ENCODE assay signal across 10 cellular contexts in genomic region chr9:133116346-133117231, GRCh38. TPM values are rescaled to one million over a fixed set of nuclear protein-coding genes. Genes with fewer than 3 reads are reported as not detected.
DNase-seq lines count a peak whose midpoint lies in the region; ATAC-seq and TF ChIP-seq lines count a peak whose summit lies in the region.
"Had no signal": no experiment of that assay in that cellular context is flagged by ENCODE, and none has a peak within 500 bp of the region (broad histone marks: within the 10 kb centered on the region; RNA-seq: fewer than 3 reads in every experiment).

No MANE protein-coding gene starts in this region.

- CTCF ChIA-PET in mammary epithelial cell (lab: Charles Lee; ENCODE audit: low non-redundant PET) = no interaction called here
- CTCF ChIA-PET in T-cell (lab: Charles Lee) = no interaction called here

- H2BK12ac ChIP-seq in mesenchymal stem cell (ENCODE audit: low read length in 2 of 2) = peak overlapping the region; percentile 1 to 2

- H2BK120ac ChIP-seq in mesenchymal stem cell (ENCODE audit: low read depth, low read length) = no peak overlapping the region

- peak overlapping the region in 1 of 2 experiments; percentile 46 for H3K23ac ChIP-seq in mesenchymal stem cell (ENCODE audit: low read length in 2 of 2)

- no peak overlapping the region for H3K14ac ChIP-seq in mesenchymal stem cell (ENCODE audit: low read length in 2 of 2)

- H3K27me3 ChIP-seq in breast epithelium (no peaks in the 10 kb centered on the region), mammary epithelial cell (ENCODE audit: insufficient read depth, low read length) (no peaks in the 10 kb centered on the region), mesenchymal stem cell (ENCODE audit: control insufficient read depth in 1 of 2, insufficient read depth in 1 of 2, low read length in 2 of 2) (no peaks in the 10 kb centered on the region), transverse colon (no peaks in the 10 kb centered on the region), endodermal cell (ENCODE audit: control insufficient read depth, insufficient read depth, low read length, poor library complexity, severe bottlenecking) (no peaks in the 10 kb centered on the region)

- peak overlapping the region; percentile 51 for H3K4me3 Mint-ChIP-seq in central memory CD8-positive, alpha-beta T cell
- H3K4me3 Mint-ChIP-seq in endodermal cell (no peak overlapping the region), T-cell (no peak overlapping the region)

- no peak for ATAC-seq in central memory CD8-positive, alpha-beta T cell (replicated peaks; ENCODE audit: extremely low read depth, poor library complexity, severe bottlenecking)
- no peak for ATAC-seq in T-cell (replicated peaks in 1 of 4)

- H3K4me1 ChIP-seq in breast epithelium (peaks cover 53 to 67% of the 10 kb centered on the region in 2 donors), mammary epithelial cell (ENCODE audit: insufficient read depth, low read length) (peaks cover 52% of the 10 kb centered on the region), mesenchymal stem cell (ENCODE audit: control insufficient read depth, insufficient read depth, low read depth, low read length) (peaks cover 85% of the 10 kb centered on the region), transverse colon (peaks cover 47 to 86% (median 68%) of the 10 kb centered on the region in 4 donors), endodermal cell (ENCODE audit: control insufficient read depth, insufficient read depth, low read length) (peaks cover 9% of the 10 kb centered on the region)

- no peak overlapping the region for H3K4me2 ChIP-seq in mammary epithelial cell (ENCODE audit: insufficient read depth, low read depth, low read length)
- H3K4me2 ChIP-seq in mesenchymal stem cell (ENCODE audit: low read length, poor library complexity, severe bottlenecking) = no peak overlapping the region

- POLR2A ChIA-PET in T-cell (lab: Charles Lee) = interaction anchor here in 1 of 2 donors (0.6 kb wide), 1 partner anchor 33 kb away, joined by 9 read pairs; no protein-coding TSS in a partner anchor

- peak overlapping the region; percentile 94 for H3K27ac Mint-ChIP-seq in central memory CD8-positive, alpha-beta T cell (ENCODE audit: low read depth)
- H3K27ac Mint-ChIP-seq in endodermal cell = no peak overlapping the region
- no peak overlapping the region for H3K27ac Mint-ChIP-seq in T-cell

- H2BK5ac ChIP-seq in mesenchymal stem cell (ENCODE audit: low read depth, low read length, poor library complexity, severe bottlenecking) = no peak overlapping the region

- peak overlapping the region; percentile 82 to 98 for H3K27ac ChIP-seq in breast epithelium
- H3K27ac ChIP-seq in mammary epithelial cell (ENCODE audit: insufficient read depth, low read depth, low read length) = no peak overlapping the region
- H3K27ac ChIP-seq in mesenchymal stem cell (ENCODE audit: low read length, poor library complexity, severe bottlenecking) = no peak overlapping the region
- H3K27ac ChIP-seq in transverse colon = peak overlapping the region; percentile 4 to 89 (median 70)
- no peak overlapping the region for H3K27ac ChIP-seq in endodermal cell (ENCODE audit: low read depth, low read length)

- BruUV-seq in mammary epithelial cell (replicated peaks; lab: Mats Ljungman, UMichigan) = no TSS peak

- no peak overlapping the region for H4K91ac ChIP-seq in mesenchymal stem cell (ENCODE audit: low read length)

- peaks cover 75% of the 10 kb centered on the region for H3K79me2 ChIP-seq in mammary epithelial cell (ENCODE audit: insufficient read depth, low read length)

- no peaks in the 10 kb centered on the region for H3K9me3 Mint-ChIP-seq in central memory CD8-positive, alpha-beta T cell
- H3K9me3 Mint-ChIP-seq in endodermal cell = no peaks in the 10 kb centered on the region
- H3K9me3 Mint-ChIP-seq in T-cell = no peaks in the 10 kb centered on the region
- H3K9me3 Mint-ChIP-seq: naive B cell had no signal

- in situ Hi-C loops in mammary epithelial cell (cut with MboI; ENCODE audit: low sequenced_read_pairs in 2 of 2) (no loop called here), transverse colon (cut with MboI; ENCODE audit: low pct_ligation_motif_present in 1 of 4, low pct_unique_long_range_greater_than_20kb in 1 of 4, low sequenced_read_pairs in 3 of 4) (no loop called here)

- dilution Hi-C loops in mammary epithelial cell (cut with HindIII; ENCODE audit: low sequenced_read_pairs) = loop anchor here (5.0 kb wide), 4 partner anchors 39 to 101 kb away; no protein-coding TSS in a partner anchor

- TF ChIP-seq EP300 in transverse colon (IDR thresholded peaks at IDR 0.05; ENCODE audit: low read depth) = no peak

- H3K4me1 Mint-ChIP-seq in central memory CD8-positive, alpha-beta T cell = peaks cover 52% of the 10 kb centered on the region
- H3K4me1 Mint-ChIP-seq in endodermal cell (peaks cover 10% of the 10 kb centered on the region), T-cell (peaks cover 48 to 84% (median 62%) of the 10 kb centered on the region in 3 donors)

- no peaks in the 10 kb centered on the region for H3K27me3 Mint-ChIP-seq in central memory CD8-positive, alpha-beta T cell
- H3K27me3 Mint-ChIP-seq in endodermal cell (ENCODE audit: insufficient read depth) = peaks cover 22% of the 10 kb centered on the region
- H3K27me3 Mint-ChIP-seq in T-cell = no peaks in the 10 kb centered on the region
- H3K27me3 Mint-ChIP-seq: naive B cell had no signal

- intact Hi-C loops in breast epithelium (cut with DNase I; ENCODE audit: low total_unique reads) (no loop called here), mammary epithelial cell (cut with micrococcal nuclease) (no loop called here), transverse colon (cut with DNase I; ENCODE audit: low total_unique reads) (no loop called here)

- peaks cover 3% of the 10 kb centered on the region for H4K20me1 ChIP-seq in mammary epithelial cell (ENCODE audit: insufficient read depth, low read length)

- H3K36me3 ChIP-seq in breast epithelium (no peaks in the 10 kb centered on the region), mammary epithelial cell (ENCODE audit: insufficient read depth, low read length) (no peaks in the 10 kb centered on the region), mesenchymal stem cell (ENCODE audit: control insufficient read depth in 1 of 2, insufficient read depth in 2 of 2, low read depth in 1 of 2, low read length in 2 of 2) (peaks cover 4 to 29% of the 10 kb centered on the region in 2 experiments), transverse colon (no peaks in the 10 kb centered on the region), endodermal cell (ENCODE audit: control insufficient read depth, insufficient read depth, low read length) (no peaks in the 10 kb centered on the region)

- no peak overlapping the region for H4K8ac ChIP-seq in mesenchymal stem cell (ENCODE audit: low read length)

- no peak overlapping the region for H3K9ac ChIP-seq in mammary epithelial cell (ENCODE audit: insufficient read depth, low read length)
- H3K9ac ChIP-seq in mesenchymal stem cell (ENCODE audit: low read length) = peak overlapping the region; percentile 86
- no peak overlapping the region for H3K9ac ChIP-seq in endodermal cell (ENCODE audit: extremely low read depth, low read length, poor library complexity, severe bottlenecking)

- H2BK15ac ChIP-seq in mesenchymal stem cell (ENCODE audit: low read depth, poor library complexity, severe bottlenecking) = no peak overlapping the region

- peaks cover 24% of the 10 kb centered on the region for H3K79me1 ChIP-seq in mesenchymal stem cell (replicated peaks; ENCODE audit: low read length, poor library complexity, severe bottlenecking)

- 94% methylated on average over 18 of the region's 20 CpGs for WGBS in mammary epithelial cell (ENCODE audit: low coverage, missing lambda C conversion rate)
- WGBS in mesenchymal stem cell = 96% methylated on average over 20 of the region's 20 CpGs
- WGBS in transverse colon (ENCODE audit: low coverage in 1 of 2), 2 donors = 74 to 83% methylated on average over 1 to 20 of the region's 20 CpGs
- WGBS in endodermal cell (ENCODE audit: insufficient coverage in 1 of 2, insufficient read length in 1 of 2), 2 experiments = 91 to 93% methylated on average over 15 to 20 of the region's 20 CpGs

- peak overlapping the region in 1 of 2 experiments; percentile 3 for H3K18ac ChIP-seq in mesenchymal stem cell (ENCODE audit: low read depth in 1 of 2, low read length in 2 of 2)

- H3K36me3 Mint-ChIP-seq in central memory CD8-positive, alpha-beta T cell (ENCODE audit: insufficient read depth) = peaks cover 30% of the 10 kb centered on the region
- H3K36me3 Mint-ChIP-seq in endodermal cell (ENCODE audit: low read depth) = peaks cover 3% of the 10 kb centered on the region
- peaks cover 3% of the 10 kb centered on the region for H3K36me3 Mint-ChIP-seq in T-cell
- H3K36me3 Mint-ChIP-seq: naive B cell had no signal

- H3K9me3 ChIP-seq in breast epithelium (no peaks in the 10 kb centered on the region), mammary epithelial cell (replicated peaks; ENCODE audit: insufficient read depth, low read length) (no peaks in the 10 kb centered on the region), mesenchymal stem cell (ENCODE audit: control insufficient read depth, low read length) (no peaks in the 10 kb centered on the region), transverse colon (no peaks in the 10 kb centered on the region), endodermal cell (ENCODE audit: control insufficient read depth, low read length) (no peaks in the 10 kb centered on the region)

- H3K4ac ChIP-seq in mesenchymal stem cell (ENCODE audit: low read depth in 1 of 2, low read length in 2 of 2) = no peak overlapping the region

- peak overlapping the region; percentile 5 for H2AK5ac ChIP-seq in mesenchymal stem cell (ENCODE audit: low read length, severe bottlenecking)

- no peak for DNase-seq in breast epithelium (ENCODE audit: low spot score in 2 of 2)
- DNase-seq in mammary epithelial cell = no peak
- DNase-seq in central memory CD8-positive, alpha-beta T cell (ENCODE audit: low spot score in 2 of 2) = no peak
- no peak for DNase-seq in mesenchymal stem cell
- no peak for DNase-seq in transverse colon
- DNase-seq in hippocampal formation (lab: John Stamatoyannopoulos, UW) = no peak
- DNase-seq in endodermal cell = no peak
- DNase-seq in T-cell = no peak
- DNase-seq: naive B cell, SIG-M5 had no signal

- H3K4me3 ChIP-seq in breast epithelium (peak overlapping the region in 1 of 3 donors; percentile 44), mammary epithelial cell (replicated peaks in 1 of 3; ENCODE audit: insufficient read depth in 1 of 3, low read depth in 2 of 3, low read length in 3 of 3) (no peak overlapping the region), mesenchymal stem cell (ENCODE audit: insufficient read depth in 1 of 2, low read depth in 1 of 2, low read length in 2 of 2) (peak overlapping the region in 1 of 2 experiments; percentile 49), transverse colon (no peak overlapping the region), endodermal cell (ENCODE audit: low read length) (no peak overlapping the region)

- TF ChIP-seq POLR2A in breast epithelium (IDR thresholded peaks at IDR 0.05) (no peak), transverse colon (IDR thresholded peaks at IDR 0.05) (no peak)

- H2AFZ ChIP-seq in mammary epithelial cell (ENCODE audit: low read depth, low read length) (no peak overlapping the region), mesenchymal stem cell (ENCODE audit: low read depth, low read length) (no peak overlapping the region)

- no peak for TF ChIP-seq CTCF in breast epithelium (IDR thresholded peaks at IDR 0.05)
- no peak for TF ChIP-seq CTCF in mammary epithelial cell (conservative IDR thresholded peaks at IDR 0.05 in 1 of 2, IDR thresholded peaks at IDR 0.05 in 1 of 2; ENCODE audit: extremely low read depth in 1 of 2, insufficient read depth in 1 of 2, low read depth in 1 of 2, low read length in 2 of 2)
- no peak for TF ChIP-seq CTCF in transverse colon (IDR thresholded peaks at IDR 0.05)
- no peak for TF ChIP-seq CTCF in endodermal cell (conservative IDR thresholded peaks at IDR 0.05)

RNA-seq across cellular contexts. Expression of gene RALGDS, which starts 4.5 kb away (rescaled TPM):
- 10 to 100 TPM; 52.0 to 94.1 (median 79.3) TPM for total RNA-seq in breast epithelium
- 10 to 100 TPM; 15.2 to 19.9 TPM for total RNA-seq in mammary epithelial cell
- polyA plus RNA-seq in mammary epithelial cell = 37.8 TPM
- 35.5 TPM for polyA minus RNA-seq in mammary epithelial cell
- 30.8 TPM for polyA plus RNA-seq in mesenchymal stem cell (2013, experiment 1 of 2)
- polyA plus RNA-seq in mesenchymal stem cell (2013, experiment 2 of 2) = 27.5 TPM
- total RNA-seq in transverse colon = 100 to 1,000 TPM in 1 of 4 donors, 10 to 100 TPM in 3; 50.5 to 233 (median 58.2) TPM
- 10 to 100 TPM; 28.0 to 30.7 TPM for total RNA-seq in endodermal cell
- polyA plus RNA-seq in endodermal cell (2013, experiment 1 of 2) = 79.9 TPM
- polyA plus RNA-seq in endodermal cell (2013, experiment 2 of 2) = 71.6 TPM
- total RNA-seq in T-cell = 100 to 1,000 TPM in 4 of 5 donors, 10 to 100 TPM in 1; 81.0 to 161 (median 137) TPM

RNA-seq across cellular contexts. Expression of gene GBGT1, which starts 47.1 kb away (rescaled TPM):
- total RNA-seq in breast epithelium = 10 to 100 TPM; 14.8 to 21.3 (median 15.0) TPM
- 1 to 10 TPM in 1 of 2 donors, under 1 TPM in 1; 0.83 to 1.7 TPM for total RNA-seq in mammary epithelial cell
- 0.78 TPM for polyA plus RNA-seq in mammary epithelial cell
- not detected for polyA minus RNA-seq in mammary epithelial cell
- 15.3 TPM for polyA plus RNA-seq in mesenchymal stem cell (2013, experiment 1 of 2)
- 14.4 TPM for polyA plus RNA-seq in mesenchymal stem cell (2013, experiment 2 of 2)
- 10 to 100 TPM in 3 of 4 donors, 1 to 10 TPM in 1; 4.1 to 15.7 (median 11.8) TPM for total RNA-seq in transverse colon
- total RNA-seq in endodermal cell = 10 to 100 TPM; 28.2 to 29.1 TPM
- polyA plus RNA-seq in endodermal cell (2013, experiment 1 of 2) = 7.5 TPM
- 7.8 TPM for polyA plus RNA-seq in endodermal cell (2013, experiment 2 of 2)
- 10 to 100 TPM in 2 of 5 donors, 1 to 10 TPM in 3; 1.3 to 13.3 (median 7.9) TPM for total RNA-seq in T-cell

RNA-seq across cellular contexts. Expression of gene CEL, which starts 54.8 kb away (rescaled TPM):
- total RNA-seq in breast epithelium (under 1 TPM; 0.29 to 0.98 (median 0.32) TPM), mammary epithelial cell (1 to 10 TPM in 1 of 2 donors, under 1 TPM in 1; 0.50 to 2.6 TPM), transverse colon (1 to 10 TPM in 1 of 4 donors, under 1 TPM in 2, not detected in 1; 0.27 to 8.6 (median 0.48) TPM), endodermal cell (1 to 10 TPM; 1.7 to 3.3 TPM), T-cell (1 to 10 TPM in 3 of 5 donors, under 1 TPM in 2; 0.28 to 9.0 (median 7.9) TPM)
- polyA plus RNA-seq in mammary epithelial cell = 1.2 TPM
- polyA minus RNA-seq in mammary epithelial cell = 1.3 TPM
- polyA plus RNA-seq in mesenchymal stem cell (2013, experiment 1 of 2) = 0.57 TPM
- 0.55 TPM for polyA plus RNA-seq in mesenchymal stem cell (2013, experiment 2 of 2)
- 2.8 TPM for polyA plus RNA-seq in endodermal cell (2013, experiment 1 of 2)
- 2.2 TPM for polyA plus RNA-seq in endodermal cell (2013, experiment 2 of 2)

Comparison
In these comparisons a context has a peak if more than half of its experiments do, and no peak if none do; other contexts are left out.
1. H3K27ac ChIP-seq: peak in breast epithelium (2 of 2) and transverse colon (4 of 4); none in mammary epithelial cell (single experiment), mesenchymal stem cell (single experiment) and endodermal cell (single experiment).